1 cellular context compared by ENCODE assay signal in the genomic region with DNA sequence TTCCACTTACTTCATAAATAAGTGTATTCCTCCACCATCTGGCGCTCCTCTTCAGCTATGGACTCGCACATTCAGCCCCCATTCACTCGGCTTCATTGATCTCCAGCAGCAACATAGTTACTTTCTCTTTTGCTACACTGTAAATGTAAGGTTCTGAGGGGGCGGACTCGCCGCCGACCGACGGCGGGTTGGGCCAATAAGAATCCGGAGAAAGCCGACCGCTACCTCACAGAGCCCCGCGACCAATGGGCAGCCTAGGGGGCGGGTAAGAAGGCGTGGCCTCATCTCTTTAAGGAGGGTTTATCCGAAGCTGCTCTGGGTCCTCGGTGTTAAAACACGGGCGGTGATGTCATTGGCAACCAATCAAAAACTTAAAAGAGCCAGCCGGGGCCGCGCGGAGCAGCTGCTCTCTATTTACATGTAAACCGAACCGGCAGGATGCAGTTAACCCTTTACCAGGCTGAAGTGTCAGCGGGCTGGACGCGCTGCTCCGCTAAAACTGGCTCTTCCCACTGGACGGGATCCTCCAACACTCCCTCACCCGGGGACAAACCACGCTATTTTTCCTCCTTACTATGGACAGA.
A peak's percentile ranks its signal among the peaks of the same experiment; 100 is the strongest.
TF ChIP-seq lines count a peak whose summit lies in the region.

A gene (minus strand): TSS at position 119 of the 584 bp plus-strand sequence. CDS start 2,345 bp downstream, outside the sequence.

TF ChIP-seq in GM12878, 131 proteins besides CTCF, POLR2A, EP300 and RAD21 (continued from another document and continues in another):
- TF ChIP-seq RBBP5 (conservative IDR thresholded peaks at IDR 0.05) (no peak), IKZF2 (IDR thresholded peaks at IDR 0.05) (peak in 1 of 2 experiments; percentile 58; a peak in 1 of 4 replicates), NR2C2 (IDR thresholded peaks at IDR 0.05; ENCODE audit: borderline replicate concordance, control insufficient read depth, insufficient read length, low read depth) (no peak), CHD2 (IDR thresholded peaks at IDR 0.05; ENCODE audit: borderline replicate concordance, low read depth, low read length) (peak; percentile 91), CREM (IDR thresholded peaks at IDR 0.05; ENCODE audit: low read depth) (peak; percentile 63), RFX5 (IDR thresholded peaks at IDR 0.05; ENCODE audit: low read depth, low read length) (peak; percentile 75; the same call in 1 of the 2 replicates), ASH2L (IDR thresholded peaks at IDR 0.05; ENCODE audit: borderline replicate concordance, low read depth) (no peak), KAT2A (conservative IDR thresholded peaks at IDR 0.05; ENCODE audit: control insufficient read depth, low read depth, low read length) (no peak), IRF4 (IDR thresholded peaks at IDR 0.05; ENCODE audit: low read depth, low read length) (peak; percentile 44; the same call in 1 of the 2 replicates), GABPA (IDR thresholded peaks at IDR 0.05; ENCODE audit: low read depth) (0 out of 2 replicates have a peak, but pooled peaks have one; percentile 34), POLR2AphosphoS2 (IDR thresholded peaks at IDR 0.05; ENCODE audit: low read depth, low read length) (peak; percentile 87; the same call in 1 of the 2 replicates), CBX3 (IDR thresholded peaks at IDR 0.05; ENCODE audit: borderline replicate concordance, low read depth) (no peak), YBX1 (IDR thresholded peaks at IDR 0.05) (no peak), JUNB (IDR thresholded peaks at IDR 0.05) (peak; percentile 45), TCF7 (IDR thresholded peaks at IDR 0.05; ENCODE audit: borderline replicate concordance) (no peak), JUND (IDR thresholded peaks at IDR 0.05; ENCODE audit: low read depth, low read length) (0 out of 2 replicates have a peak, but pooled peaks have one; percentile 10), NRF1 (conservative IDR thresholded peaks at IDR 0.05; ENCODE audit: low read depth, low read length) (no peak), CEBPB (IDR thresholded peaks at IDR 0.05; ENCODE audit: borderline replicate concordance in 1 of 2, low read depth in 2 of 2, low read length in 2 of 2) (no peak), TCF12 (IDR thresholded peaks at IDR 0.05; ENCODE audit: low read depth, low read length) (peak; percentile 83), RAD51 (IDR thresholded peaks at IDR 0.05) (no peak), NR2F1 (conservative IDR thresholded peaks at IDR 0.05) (no peak; the same call in 1 of the 2 replicates), GATAD2B (conservative IDR thresholded peaks at IDR 0.05; ENCODE audit: low read depth) (no peak; the same call in none of the 2 replicates), SMC3 (IDR thresholded peaks at IDR 0.05; ENCODE audit: borderline replicate concordance, low read length) (no peak; the same call in 1 of the 2 replicates), SUPT20H (IDR thresholded peaks at IDR 0.05; ENCODE audit: borderline replicate concordance, control insufficient read depth, low read depth, low read length) (no peak), SMARCA5 (IDR thresholded peaks at IDR 0.05) (no peak), SRF (IDR thresholded peaks at IDR 0.05; ENCODE audit: low read depth in 2 of 2, low read length in 2 of 2) (0 out of 4 replicates have a peak, but pooled peaks of 1 of the 2 experiments have one; percentile 49), MEF2A (IDR thresholded peaks at IDR 0.05; ENCODE audit: insufficient read depth, low read depth, low read length) (no peak), ZZZ3 (IDR thresholded peaks at IDR 0.05; ENCODE audit: control insufficient read depth, insufficient read length, low read depth) (no peak), PML (IDR thresholded peaks at IDR 0.05; ENCODE audit: low read length) (peak; percentile 79), TBL1XR1 (IDR thresholded peaks at IDR 0.05; ENCODE audit: low read depth, low read length) (no peak), KDM1A (IDR thresholded peaks at IDR 0.05; ENCODE audit: borderline replicate concordance) (no peak), FOXM1 (IDR thresholded peaks at IDR 0.05; ENCODE audit: low read depth, low read length) (0 out of 2 replicates have a peak, but pooled peaks have one; percentile 29)
- TF ChIP-seq, protein P1, sequence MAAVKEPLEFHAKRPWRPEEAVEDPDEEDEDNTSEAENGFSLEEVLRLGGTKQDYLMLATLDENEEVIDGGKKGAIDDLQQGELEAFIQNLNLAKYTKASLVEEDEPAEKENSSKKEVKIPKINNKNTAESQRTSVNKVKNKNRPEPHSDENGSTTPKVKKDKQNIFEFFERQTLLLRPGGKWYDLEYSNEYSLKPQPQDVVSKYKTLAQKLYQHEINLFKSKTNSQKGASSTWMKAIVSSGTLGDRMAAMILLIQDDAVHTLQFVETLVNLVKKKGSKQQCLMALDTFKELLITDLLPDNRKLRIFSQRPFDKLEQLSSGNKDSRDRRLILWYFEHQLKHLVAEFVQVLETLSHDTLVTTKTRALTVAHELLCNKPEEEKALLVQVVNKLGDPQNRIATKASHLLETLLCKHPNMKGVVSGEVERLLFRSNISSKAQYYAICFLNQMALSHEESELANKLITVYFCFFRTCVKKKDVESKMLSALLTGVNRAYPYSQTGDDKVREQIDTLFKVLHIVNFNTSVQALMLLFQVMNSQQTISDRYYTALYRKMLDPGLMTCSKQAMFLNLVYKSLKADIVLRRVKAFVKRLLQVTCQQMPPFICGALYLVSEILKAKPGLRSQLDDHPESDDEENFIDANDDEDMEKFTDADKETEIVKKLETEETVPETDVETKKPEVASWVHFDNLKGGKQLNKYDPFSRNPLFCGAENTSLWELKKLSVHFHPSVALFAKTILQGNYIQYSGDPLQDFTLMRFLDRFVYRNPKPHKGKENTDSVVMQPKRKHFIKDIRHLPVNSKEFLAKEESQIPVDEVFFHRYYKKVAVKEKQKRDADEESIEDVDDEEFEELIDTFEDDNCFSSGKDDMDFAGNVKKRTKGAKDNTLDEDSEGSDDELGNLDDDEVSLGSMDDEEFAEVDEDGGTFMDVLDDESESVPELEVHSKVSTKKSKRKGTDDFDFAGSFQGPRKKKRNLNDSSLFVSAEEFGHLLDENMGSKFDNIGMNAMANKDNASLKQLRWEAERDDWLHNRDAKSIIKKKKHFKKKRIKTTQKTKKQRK (IDR thresholded peaks at IDR 0.05; ENCODE audit: low read depth, low read length): 0 out of 2 replicates have a peak, but pooled peaks have one; percentile 25
- TF ChIP-seq, protein P2, sequence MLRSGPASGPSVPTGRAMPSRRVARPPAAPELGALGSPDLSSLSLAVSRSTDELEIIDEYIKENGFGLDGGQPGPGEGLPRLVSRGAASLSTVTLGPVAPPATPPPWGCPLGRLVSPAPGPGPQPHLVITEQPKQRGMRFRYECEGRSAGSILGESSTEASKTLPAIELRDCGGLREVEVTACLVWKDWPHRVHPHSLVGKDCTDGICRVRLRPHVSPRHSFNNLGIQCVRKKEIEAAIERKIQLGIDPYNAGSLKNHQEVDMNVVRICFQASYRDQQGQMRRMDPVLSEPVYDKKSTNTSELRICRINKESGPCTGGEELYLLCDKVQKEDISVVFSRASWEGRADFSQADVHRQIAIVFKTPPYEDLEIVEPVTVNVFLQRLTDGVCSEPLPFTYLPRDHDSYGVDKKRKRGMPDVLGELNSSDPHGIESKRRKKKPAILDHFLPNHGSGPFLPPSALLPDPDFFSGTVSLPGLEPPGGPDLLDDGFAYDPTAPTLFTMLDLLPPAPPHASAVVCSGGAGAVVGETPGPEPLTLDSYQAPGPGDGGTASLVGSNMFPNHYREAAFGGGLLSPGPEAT (IDR thresholded peaks at IDR 0.05; ENCODE audit: low read depth): peak; percentile 71
- TF ChIP-seq, protein P3, sequence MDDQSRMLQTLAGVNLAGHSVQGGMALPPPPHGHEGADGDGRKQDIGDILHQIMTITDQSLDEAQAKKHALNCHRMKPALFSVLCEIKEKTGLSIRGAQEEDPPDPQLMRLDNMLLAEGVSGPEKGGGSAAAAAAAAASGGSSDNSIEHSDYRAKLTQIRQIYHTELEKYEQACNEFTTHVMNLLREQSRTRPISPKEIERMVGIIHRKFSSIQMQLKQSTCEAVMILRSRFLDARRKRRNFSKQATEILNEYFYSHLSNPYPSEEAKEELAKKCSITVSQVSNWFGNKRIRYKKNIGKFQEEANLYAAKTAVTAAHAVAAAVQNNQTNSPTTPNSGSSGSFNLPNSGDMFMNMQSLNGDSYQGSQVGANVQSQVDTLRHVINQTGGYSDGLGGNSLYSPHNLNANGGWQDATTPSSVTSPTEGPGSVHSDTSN (IDR thresholded peaks at IDR 0.05; ENCODE audit: insufficient replicate concordance, low read depth, low read length): peak; percentile 97
- TF ChIP-seq, protein P4, sequence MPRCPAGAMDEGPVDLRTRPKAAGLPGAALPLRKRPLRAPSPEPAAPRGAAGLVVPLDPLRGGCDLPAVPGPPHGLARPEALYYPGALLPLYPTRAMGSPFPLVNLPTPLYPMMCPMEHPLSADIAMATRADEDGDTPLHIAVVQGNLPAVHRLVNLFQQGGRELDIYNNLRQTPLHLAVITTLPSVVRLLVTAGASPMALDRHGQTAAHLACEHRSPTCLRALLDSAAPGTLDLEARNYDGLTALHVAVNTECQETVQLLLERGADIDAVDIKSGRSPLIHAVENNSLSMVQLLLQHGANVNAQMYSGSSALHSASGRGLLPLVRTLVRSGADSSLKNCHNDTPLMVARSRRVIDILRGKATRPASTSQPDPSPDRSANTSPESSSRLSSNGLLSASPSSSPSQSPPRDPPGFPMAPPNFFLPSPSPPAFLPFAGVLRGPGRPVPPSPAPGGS (IDR thresholded peaks at IDR 0.05; ENCODE audit: borderline replicate concordance, insufficient read depth, low read depth, low read length, poor library complexity, severe bottlenecking): no peak
- TF ChIP-seq, protein P5, sequence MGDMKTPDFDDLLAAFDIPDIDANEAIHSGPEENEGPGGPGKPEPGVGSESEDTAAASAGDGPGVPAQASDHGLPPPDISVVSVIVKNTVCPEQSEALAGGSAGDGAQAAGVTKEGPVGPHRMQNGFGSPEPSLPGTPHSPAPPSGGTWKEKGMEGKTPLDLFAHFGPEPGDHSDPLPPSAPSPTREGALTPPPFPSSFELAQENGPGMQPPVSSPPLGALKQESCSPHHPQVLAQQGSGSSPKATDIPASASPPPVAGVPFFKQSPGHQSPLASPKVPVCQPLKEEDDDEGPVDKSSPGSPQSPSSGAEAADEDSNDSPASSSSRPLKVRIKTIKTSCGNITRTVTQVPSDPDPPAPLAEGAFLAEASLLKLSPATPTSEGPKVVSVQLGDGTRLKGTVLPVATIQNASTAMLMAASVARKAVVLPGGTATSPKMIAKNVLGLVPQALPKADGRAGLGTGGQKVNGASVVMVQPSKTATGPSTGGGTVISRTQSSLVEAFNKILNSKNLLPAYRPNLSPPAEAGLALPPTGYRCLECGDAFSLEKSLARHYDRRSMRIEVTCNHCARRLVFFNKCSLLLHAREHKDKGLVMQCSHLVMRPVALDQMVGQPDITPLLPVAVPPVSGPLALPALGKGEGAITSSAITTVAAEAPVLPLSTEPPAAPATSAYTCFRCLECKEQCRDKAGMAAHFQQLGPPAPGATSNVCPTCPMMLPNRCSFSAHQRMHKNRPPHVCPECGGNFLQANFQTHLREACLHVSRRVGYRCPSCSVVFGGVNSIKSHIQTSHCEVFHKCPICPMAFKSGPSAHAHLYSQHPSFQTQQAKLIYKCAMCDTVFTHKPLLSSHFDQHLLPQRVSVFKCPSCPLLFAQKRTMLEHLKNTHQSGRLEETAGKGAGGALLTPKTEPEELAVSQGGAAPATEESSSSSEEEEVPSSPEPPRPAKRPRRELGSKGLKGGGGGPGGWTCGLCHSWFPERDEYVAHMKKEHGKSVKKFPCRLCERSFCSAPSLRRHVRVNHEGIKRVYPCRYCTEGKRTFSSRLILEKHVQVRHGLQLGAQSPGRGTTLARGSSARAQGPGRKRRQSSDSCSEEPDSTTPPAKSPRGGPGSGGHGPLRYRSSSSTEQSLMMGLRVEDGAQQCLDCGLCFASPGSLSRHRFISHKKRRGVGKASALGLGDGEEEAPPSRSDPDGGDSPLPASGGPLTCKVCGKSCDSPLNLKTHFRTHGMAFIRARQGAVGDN (IDR thresholded peaks at IDR 0.05): no peak
- TF ChIP-seq, protein P6, sequence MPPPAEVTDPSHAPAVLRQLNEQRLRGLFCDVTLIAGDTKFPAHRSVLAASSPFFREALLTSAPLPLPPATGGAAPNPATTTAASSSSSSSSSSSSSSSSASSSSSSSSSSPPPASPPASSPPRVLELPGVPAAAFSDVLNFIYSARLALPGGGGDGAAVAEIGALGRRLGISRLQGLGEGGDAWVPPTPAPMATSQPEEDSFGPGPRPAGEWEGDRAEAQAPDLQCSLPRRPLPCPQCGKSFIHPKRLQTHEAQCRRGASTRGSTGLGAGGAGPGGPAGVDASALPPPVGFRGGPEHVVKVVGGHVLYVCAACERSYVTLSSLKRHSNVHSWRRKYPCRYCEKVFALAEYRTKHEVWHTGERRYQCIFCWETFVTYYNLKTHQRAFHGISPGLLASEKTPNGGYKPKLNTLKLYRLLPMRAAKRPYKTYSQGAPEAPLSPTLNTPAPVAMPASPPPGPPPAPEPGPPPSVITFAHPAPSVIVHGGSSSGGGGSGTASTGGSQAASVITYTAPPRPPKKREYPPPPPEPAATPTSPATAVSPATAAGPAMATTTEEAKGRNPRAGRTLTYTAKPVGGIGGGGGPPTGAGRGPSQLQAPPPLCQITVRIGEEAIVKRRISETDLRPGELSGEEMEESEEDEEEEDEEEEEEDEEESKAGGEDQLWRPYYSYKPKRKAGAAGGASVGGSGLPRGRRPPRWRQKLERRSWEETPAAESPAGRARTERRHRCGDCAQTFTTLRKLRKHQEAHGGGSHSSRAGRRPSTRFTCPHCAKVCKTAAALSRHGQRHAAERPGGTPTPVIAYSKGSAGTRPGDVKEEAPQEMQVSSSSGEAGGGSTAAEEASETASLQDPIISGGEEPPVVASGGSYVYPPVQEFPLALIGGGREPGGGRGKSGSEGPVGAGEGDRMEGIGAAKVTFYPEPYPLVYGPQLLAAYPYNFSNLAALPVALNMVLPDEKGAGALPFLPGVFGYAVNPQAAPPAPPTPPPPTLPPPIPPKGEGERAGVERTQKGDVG (CRISPR knock-in tag; IDR thresholded peaks at IDR 0.05): no peak
- TF ChIP-seq, protein P7, sequence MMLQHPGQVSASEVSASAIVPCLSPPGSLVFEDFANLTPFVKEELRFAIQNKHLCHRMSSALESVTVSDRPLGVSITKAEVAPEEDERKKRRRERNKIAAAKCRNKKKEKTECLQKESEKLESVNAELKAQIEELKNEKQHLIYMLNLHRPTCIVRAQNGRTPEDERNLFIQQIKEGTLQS (IDR thresholded peaks at IDR 0.05; ENCODE audit: borderline replicate concordance, extremely low read depth, low read depth, low read length): no peak
- TF ChIP-seq, protein P8, sequence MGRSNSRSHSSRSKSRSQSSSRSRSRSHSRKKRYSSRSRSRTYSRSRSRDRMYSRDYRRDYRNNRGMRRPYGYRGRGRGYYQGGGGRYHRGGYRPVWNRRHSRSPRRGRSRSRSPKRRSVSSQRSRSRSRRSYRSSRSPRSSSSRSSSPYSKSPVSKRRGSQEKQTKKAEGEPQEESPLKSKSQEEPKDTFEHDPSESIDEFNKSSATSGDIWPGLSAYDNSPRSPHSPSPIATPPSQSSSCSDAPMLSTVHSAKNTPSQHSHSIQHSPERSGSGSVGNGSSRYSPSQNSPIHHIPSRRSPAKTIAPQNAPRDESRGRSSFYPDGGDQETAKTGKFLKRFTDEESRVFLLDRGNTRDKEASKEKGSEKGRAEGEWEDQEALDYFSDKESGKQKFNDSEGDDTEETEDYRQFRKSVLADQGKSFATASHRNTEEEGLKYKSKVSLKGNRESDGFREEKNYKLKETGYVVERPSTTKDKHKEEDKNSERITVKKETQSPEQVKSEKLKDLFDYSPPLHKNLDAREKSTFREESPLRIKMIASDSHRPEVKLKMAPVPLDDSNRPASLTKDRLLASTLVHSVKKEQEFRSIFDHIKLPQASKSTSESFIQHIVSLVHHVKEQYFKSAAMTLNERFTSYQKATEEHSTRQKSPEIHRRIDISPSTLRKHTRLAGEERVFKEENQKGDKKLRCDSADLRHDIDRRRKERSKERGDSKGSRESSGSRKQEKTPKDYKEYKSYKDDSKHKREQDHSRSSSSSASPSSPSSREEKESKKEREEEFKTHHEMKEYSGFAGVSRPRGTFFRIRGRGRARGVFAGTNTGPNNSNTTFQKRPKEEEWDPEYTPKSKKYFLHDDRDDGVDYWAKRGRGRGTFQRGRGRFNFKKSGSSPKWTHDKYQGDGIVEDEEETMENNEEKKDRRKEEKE (IDR thresholded peaks at IDR 0.05): no peak
